14 cellular contexts compared by ENCODE assay signal in the genomic region with DNA sequence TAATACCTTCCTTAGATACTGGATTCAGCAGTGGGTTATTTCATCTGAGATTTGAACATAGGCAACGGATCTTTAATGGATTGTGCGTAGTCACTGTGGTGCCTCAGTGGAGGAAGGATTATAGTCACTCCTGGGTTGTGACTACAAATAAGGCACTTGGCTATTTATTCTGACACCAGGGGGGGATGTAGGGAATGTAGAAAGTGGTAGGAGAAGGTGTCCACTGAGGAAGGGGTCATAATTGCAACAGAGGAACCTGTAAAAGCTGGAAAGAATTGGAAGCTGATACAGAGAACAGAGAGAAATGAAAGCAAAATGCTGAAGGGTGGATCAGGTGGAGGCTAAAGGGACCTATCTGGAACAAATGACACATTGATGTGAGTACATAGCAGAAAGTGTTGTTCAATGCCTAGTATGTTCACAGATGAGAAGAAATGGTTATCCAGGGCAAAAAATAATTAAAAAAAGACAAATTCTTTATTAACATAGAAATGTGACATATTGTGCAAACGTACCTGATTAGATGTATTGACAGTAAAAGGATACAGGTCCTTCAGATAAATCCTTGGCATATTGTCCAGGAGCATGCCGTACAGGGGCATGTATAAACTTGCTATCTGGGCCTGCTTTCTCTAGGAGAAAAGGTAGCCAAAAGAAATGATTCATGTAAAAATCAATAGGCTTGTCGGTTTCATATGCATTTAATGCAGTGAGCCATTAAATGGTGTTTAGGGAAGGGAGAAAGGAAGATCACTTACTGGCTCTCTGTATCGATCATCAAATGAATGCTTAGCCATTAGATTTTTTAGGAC.
DNase-seq lines count a peak whose midpoint lies in the region; ATAC-seq, FAIRE-seq and TF ChIP-seq lines count a peak whose summit lies in the region.
"Had no signal": no experiment of that assay in that cellular context is flagged by ENCODE, and none has a peak within 500 bp of the region (broad histone marks: within the 10 kb centered on the region; RNA-seq: fewer than 3 reads in every experiment).

No MANE protein-coding gene starts in this region.

- no peak overlapping the region for H3K4me3 Mint-ChIP-seq in IgD-negative memory B cell
- no peak overlapping the region for H3K4me3 Mint-ChIP-seq in activated naive CD8-positive, alpha-beta T cell treated with anti-CD3 and anti-CD28 coated beads, Interleukin-2, amount 50 U/mL, for 24 hours
- no peak overlapping the region for H3K4me3 Mint-ChIP-seq in memory B cell

- H3K9me3 Mint-ChIP-seq in IgD-negative memory B cell (no peaks in the 10 kb centered on the region), memory B cell (peaks cover 2% of the 10 kb centered on the region)
- no peaks in the 10 kb centered on the region for H3K9me3 Mint-ChIP-seq in activated naive CD8-positive, alpha-beta T cell treated with anti-CD3 and anti-CD28 coated beads, Interleukin-2, amount 50 U/mL, for 24 hours

- H3K27ac Mint-ChIP-seq in IgD-negative memory B cell (peak overlapping the region in 2 of 3 donors; percentile 14 to 15), memory B cell (peak overlapping the region; percentile 17)
- peak overlapping the region; percentile 70 for H3K27ac Mint-ChIP-seq in activated naive CD8-positive, alpha-beta T cell treated with anti-CD3 and anti-CD28 coated beads, Interleukin-2, amount 50 U/mL, for 24 hours

- H3K4me1 Mint-ChIP-seq in IgD-negative memory B cell (no peaks in the 10 kb centered on the region), memory B cell (no peaks in the 10 kb centered on the region)
- no peaks in the 10 kb centered on the region for H3K4me1 Mint-ChIP-seq in activated naive CD8-positive, alpha-beta T cell treated with anti-CD3 and anti-CD28 coated beads, Interleukin-2, amount 50 U/mL, for 24 hours

- no peak for FAIRE-seq in urothelium cell line (lab: Jason Lieb, UNC)

- TF ChIP-seq CTCF in foreskin fibroblast (IDR thresholded peaks at IDR 0.05; ENCODE audit: low read depth, low read length): no peak

- H3K36me3 Mint-ChIP-seq in IgD-negative memory B cell (peaks cover 9% of the 10 kb centered on the region), memory B cell (peaks cover 37% of the 10 kb centered on the region)
- peaks cover 62% of the 10 kb centered on the region for H3K36me3 Mint-ChIP-seq in activated naive CD8-positive, alpha-beta T cell treated with anti-CD3 and anti-CD28 coated beads, Interleukin-2, amount 50 U/mL, for 24 hours (ENCODE audit: low read depth)

- H3K27me3 Mint-ChIP-seq in IgD-negative memory B cell (no peaks in the 10 kb centered on the region), memory B cell (no peaks in the 10 kb centered on the region)
- no peaks in the 10 kb centered on the region for H3K27me3 Mint-ChIP-seq in activated naive CD8-positive, alpha-beta T cell treated with anti-CD3 and anti-CD28 coated beads, Interleukin-2, amount 50 U/mL, for 24 hours

- H3K4me3 ChIP-seq in foreskin fibroblast (ENCODE audit: low read depth in 1 of 2, low read length in 2 of 2): no peak overlapping the region

- DNase-seq in DMS53 (lab: John Stamatoyannopoulos, UW) (peak; percentile 17), DMS53 treated with DMSO at 0.1 percent for 48 hours (lab: John Stamatoyannopoulos, UW; ENCODE audit: unreplicated experiment) (no peak), memory B cell (ENCODE audit: low spot score in 2 of 2) (no peak), foreskin fibroblast (no peak), hepatic stellate cell (ENCODE audit: low spot score) (no peak), urothelium cell line (ENCODE audit: low spot score) (no peak)
- no peak for DNase-seq in activated naive CD8-positive, alpha-beta T cell treated with anti-CD3 and anti-CD28 coated beads, Interleukin-2, amount 50 U/mL, for 24 hours
- DNase-seq: activated CD4-positive, CD25-positive, alpha-beta regulatory T cell; cortex of kidney; left ventricle myocardium superior; NCI-H2029 treated with DMSO at 0.1 percent for 48 hours; occipital lobe; stimulated activated CD4-positive, alpha-beta T cell treated with anti-CD3 and anti-CD28 coated beads, Interleukin-1b, Interleukin-23, amount 100 ng/mL, for 48 hours had no signal

- no peak for ATAC-seq in activated naive CD8-positive, alpha-beta T cell treated with anti-CD3 and anti-CD28 coated beads, Interleukin-2, amount 50 U/mL, for 24 hours
- ATAC-seq in memory B cell (ENCODE audit: low read depth): no peak
- ATAC-seq: left ventricle myocardium superior had no signal

Comparison
In these comparisons a context has a peak if more than half of its experiments do, and no peak if none do; other contexts are left out.
1. H3K27ac Mint-ChIP-seq: peak in every context shown above with its lines; median percentile 70 in activated naive CD8-positive, alpha-beta T cell treated with anti-CD3 and anti-CD28 coated beads, Interleukin-2, amount 50 U/mL, for 24 hours; 17 in memory B cell; 14 in IgD-negative memory B cell.